ENCODE assay signal across 27 cellular contexts in genomic region chr5:59171131-59171530, GRCh38.
"Had no signal": no experiment of that assay in that cellular context is flagged by ENCODE, and none has a peak within 500 bp of the region (broad histone marks: within the 10 kb centered on the region; RNA-seq: fewer than 3 reads in every experiment).

No MANE protein-coding gene starts in this region.

- H3K36me3 Mint-ChIP-seq: activated naive CD4-positive, alpha-beta T cell treated with anti-CD3 and anti-CD28 coated beads, Interleukin-2, amount 50 U/mL, for 24 hours; memory B cell; WTC11 had no signal

- H3K4me3 ChIP-seq: breast epithelium, dorsolateral prefrontal cortex, esophagus squamous epithelium, gastroesophageal sphincter, heart left ventricle, ovary, prostate gland, thyroid gland had no signal

- ATAC-seq: effector memory CD8-positive, alpha-beta T cell; gastroesophageal sphincter; heart left ventricle; left colon; right cardiac atrium; SK-N-SH treated with all-trans-retinoic acid at 6 μM for 48 hours; WTC11 had no signal

- H3K27ac ChIP-seq: breast epithelium, dorsolateral prefrontal cortex, esophagus squamous epithelium, gastroesophageal sphincter, heart left ventricle, neutrophil, ovary, prostate gland, thyroid gland had no signal

- H3K27me3 Mint-ChIP-seq: activated naive CD4-positive, alpha-beta T cell treated with anti-CD3 and anti-CD28 coated beads, Interleukin-2, amount 50 U/mL, for 24 hours; central memory CD8-positive, alpha-beta T cell; effector memory CD8-positive, alpha-beta T cell; memory B cell had no signal

- H3K4me1 Mint-ChIP-seq: central memory CD8-positive, alpha-beta T cell; memory B cell had no signal

- H3K9me3 Mint-ChIP-seq: activated naive CD4-positive, alpha-beta T cell treated with anti-CD3 and anti-CD28 coated beads, Interleukin-2, amount 50 U/mL, for 24 hours; central memory CD8-positive, alpha-beta T cell; effector memory CD8-positive, alpha-beta T cell; memory B cell; nephron; WTC11 had no signal

- H3K4me1 ChIP-seq: breast epithelium, esophagus squamous epithelium, prostate gland had no signal

- DNase-seq: activated CD4-positive, alpha-beta T cell treated with anti-CD3 and anti-CD28 coated beads for 4 hours; activated gamma-delta T cell; activated T-cell treated with anti-CD3 and anti-CD28 coated beads, Interleukin-2, amount 50 U/mL, for 48 hours; amniotic stem cell; dorsolateral prefrontal cortex; effector memory CD8-positive, alpha-beta T cell; esophagus squamous epithelium; heart left ventricle; islet precursor cell; left colon; ovary; right cardiac atrium; stimulated activated CD4-positive, alpha-beta T cell treated with anti-CD3 and anti-CD28 coated beads, Interleukin-4, amount 100 ng/mL, for 24 hours; stimulated activated naive CD4-positive, alpha-beta T cell treated with Interleukin-2 at 50 U/mL for 16 hours; substantia nigra; T-helper 9 cell; thyroid gland had no signal

- H3K4me3 Mint-ChIP-seq: activated naive CD4-positive, alpha-beta T cell treated with anti-CD3 and anti-CD28 coated beads, Interleukin-2, amount 50 U/mL, for 24 hours; central memory CD8-positive, alpha-beta T cell; effector memory CD8-positive, alpha-beta T cell; memory B cell; nephron; WTC11 had no signal

- H3K36me3 ChIP-seq: breast epithelium, esophagus squamous epithelium, gastroesophageal sphincter, heart left ventricle, neutrophil, ovary, prostate gland, thyroid gland had no signal

- H3K9me3 ChIP-seq: breast epithelium, esophagus squamous epithelium, gastroesophageal sphincter, heart left ventricle, neutrophil, ovary, prostate gland, thyroid gland had no signal

- H3K27me3 ChIP-seq: breast epithelium, dorsolateral prefrontal cortex, esophagus squamous epithelium, gastroesophageal sphincter, heart left ventricle, neutrophil, ovary, thyroid gland had no signal

- H3K27ac Mint-ChIP-seq: activated naive CD4-positive, alpha-beta T cell treated with anti-CD3 and anti-CD28 coated beads, Interleukin-2, amount 50 U/mL, for 24 hours; effector memory CD8-positive, alpha-beta T cell; memory B cell; nephron; WTC11 had no signal
